Comparison of ENCODE assay signal across 26 cellular contexts in the genomic region with DNA sequence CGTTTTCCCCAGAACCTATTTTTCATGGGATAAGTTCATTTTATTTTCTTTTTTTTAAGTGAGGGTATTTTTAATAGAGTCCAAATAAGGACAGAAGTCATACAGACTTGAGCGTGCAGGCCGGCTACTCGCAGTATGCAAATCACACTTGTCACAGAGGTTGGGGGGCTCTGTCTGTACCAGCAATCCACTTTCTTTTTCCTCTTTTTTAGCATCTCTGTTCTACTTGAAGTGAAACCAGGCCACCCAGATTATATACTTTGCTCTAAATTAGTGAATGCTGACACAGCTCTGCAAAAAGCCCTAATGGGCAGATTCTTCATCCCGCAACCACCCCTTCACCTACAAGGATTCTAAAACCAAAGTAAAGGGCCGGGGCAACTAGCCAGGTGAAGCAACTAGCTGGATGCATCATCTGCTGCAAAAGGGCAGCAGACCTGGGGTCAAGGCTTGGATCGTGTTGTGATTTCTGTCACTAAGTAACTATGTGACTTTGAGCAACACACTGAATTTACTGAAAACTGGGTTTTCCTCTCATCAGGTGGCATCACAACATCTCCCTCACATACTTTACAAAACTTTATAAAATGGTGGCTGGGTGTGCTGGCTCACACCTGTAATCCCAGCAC. TPM values are rescaled to one million over a fixed set of nuclear protein-coding genes. Genes with fewer than 3 reads are reported as not detected.
DNase-seq lines count a peak whose midpoint lies in the region; ATAC-seq, FAIRE-seq and TF ChIP-seq lines count a peak whose summit lies in the region.
"Had no signal": no experiment of that assay in that cellular context is flagged by ENCODE, and none has a peak within 500 bp of the region (broad histone marks: within the 10 kb centered on the region; RNA-seq: fewer than 3 reads in every experiment).

No MANE protein-coding gene starts in this region.

- FAIRE-seq in urothelium cell line (lab: Jason Lieb, UNC): no peak
- FAIRE-seq: endometrium had no signal

- no peaks in the 10 kb centered on the region for H3K79me2 ChIP-seq in PC-9 (ENCODE audit: low read depth)

- no peaks in the 10 kb centered on the region for H3K4me1 ChIP-seq in SJCRH30
- H3K4me1 ChIP-seq in PC-9 (replicated peaks; ENCODE audit: insufficient read depth): no peaks in the 10 kb centered on the region
- H3K4me1 ChIP-seq: left lung, SJSA1 had no signal

- H2AFZ ChIP-seq in PC-9: no peak overlapping the region

- ATAC-seq in GM18909 (IDR thresholded peaks at IDR 0.05; ENCODE audit: poor library complexity, unreplicated experiment) (peak; percentile 65), HG03095 (IDR thresholded peaks at IDR 0.05; ENCODE audit: unreplicated experiment) (peak; percentile 66)
- no peak for ATAC-seq in activated T-helper 17 cell treated with anti-CD3 and anti-CD28 coated beads, Interleukin-2, amount 50 U/mL, for 72 hours (replicated peaks)
- ATAC-seq: left lung; PC-3; stimulated activated memory B cell treated with anti-CD40 and anti-IgM and Interleukin-4, amounts not matched to agents 10 μg/mL and 1 μg/mL and 100 μg/mL, for 72 hours had no signal

- BruUV-seq in PC-9 (replicated peaks; lab: Mats Ljungman, UMichigan): no TSS peak

- H3K27me3 ChIP-seq in SJCRH30 (no peaks in the 10 kb centered on the region), PC-9 (ENCODE audit: insufficient read depth, low read depth) (no peaks in the 10 kb centered on the region)
- H3K27me3 ChIP-seq: left lung, SJSA1 had no signal

- no peak overlapping the region for H3K4me3 Mint-ChIP-seq in activated T-helper 17 cell treated with anti-CD3 and anti-CD28 coated beads, Interleukin-2, amount 50 U/mL, for 72 hours
- H3K4me3 Mint-ChIP-seq: CD14-positive monocyte; stimulated activated memory B cell treated with anti-CD40 and anti-IgM and Interleukin-4, amounts not matched to agents 10 μg/mL and 1 μg/mL and 100 μg/mL, for 72 hours had no signal

- no peak overlapping the region for H3K4me3 ChIP-seq in SJCRH30
- H3K4me3 ChIP-seq in PC-9: no peak overlapping the region
- H3K4me3 ChIP-seq: left lung, SJSA1 had no signal

- POLR2A ChIA-PET in GM10248 (lab: Yijun Ruan, JAX): no interaction called here
- POLR2A ChIA-PET in PC-9 (lab: Charles Lee; ENCODE audit: unreplicated experiment): no interaction called here

- H3K27me3 Mint-ChIP-seq in activated T-helper 17 cell treated with anti-CD3 and anti-CD28 coated beads, Interleukin-2, amount 50 U/mL, for 72 hours: no peaks in the 10 kb centered on the region
- H3K27me3 Mint-ChIP-seq: stimulated activated memory B cell treated with anti-CD40 and anti-IgM and Interleukin-4, amounts not matched to agents 10 μg/mL and 1 μg/mL and 100 μg/mL, for 72 hours had no signal

- intact Hi-C loops in PC-9 (cut with micrococcal nuclease; ENCODE audit: unreplicated experiment): no loop called here

- DNase-seq in GM10248 (ENCODE audit: extremely low spot score): peak; percentile 22
- DNase-seq in activated naive CD4-positive, alpha-beta T cell (lab: John Stamatoyannopoulos, UW): no peak
- DNase-seq in SJCRH30: no peak
- no peak for DNase-seq in PC-9
- no peak for DNase-seq in urothelium cell line (ENCODE audit: low spot score)
- DNase-seq: activated CD8-positive, alpha-beta memory T cell treated with anti-CD3 and anti-CD28 coated beads, Interleukin-2, amount 50 U/mL, for 48 hours; amygdala; cortex of kidney; GF-D8; HCEC 1CT; head of caudate nucleus; left lung; NCI-H69; PC-3; posterior cingulate gyrus; stimulated activated CD4-positive, alpha-beta T cell treated with anti-CD3 and anti-CD28 coated beads, Interleukin-1b, Interleukin-23, amount 100 ng/mL, for 48 hours; T-helper 2 cell; WERI-Rb-1 had no signal

- no peak for TF ChIP-seq CTCF in GM10248 (IDR thresholded peaks at IDR 0.05; ENCODE audit: control extremely low read depth, extremely low read depth, low read depth, missing control alignments)
- TF ChIP-seq CTCF in PC-9 (conservative IDR thresholded peaks at IDR 0.05): no peak

- H3K4me1 Mint-ChIP-seq in activated T-helper 17 cell treated with anti-CD3 and anti-CD28 coated beads, Interleukin-2, amount 50 U/mL, for 72 hours: peaks cover 11% of the 10 kb centered on the region

- H3K27ac ChIP-seq in SJCRH30: no peak overlapping the region
- H3K27ac ChIP-seq in PC-9: no peak overlapping the region
- H3K27ac ChIP-seq: HL-60, left lung, SJSA1, WERI-Rb-1 had no signal

- no peaks in the 10 kb centered on the region for H3K9me2 ChIP-seq in PC-9 (ENCODE audit: insufficient read depth)

- H3K4me2 ChIP-seq in PC-9: no peak overlapping the region

- H3K9me3 ChIP-seq in SJCRH30 (replicated peaks) (no peaks in the 10 kb centered on the region), PC-9 (ENCODE audit: insufficient read depth, low read depth) (no peaks in the 10 kb centered on the region)
- H3K9me3 ChIP-seq: left lung, SJSA1 had no signal

- H3K36me3 ChIP-seq in SJCRH30 (peaks cover 11% of the 10 kb centered on the region; the same call in 1 of the 2 replicates), PC-9 (ENCODE audit: low read depth) (peaks cover 28% of the 10 kb centered on the region)

- CTCF ChIA-PET in GM10248 (lab: Yijun Ruan, JAX) (interaction anchor here (1.3 to 2.6 kb wide), 2 partner anchors 8 kb away, joined by 3 to 21 read pairs; no protein-coding TSS in a partner anchor), PC-9 (lab: Charles Lee) (no interaction called here)

- H3K36me3 Mint-ChIP-seq in activated T-helper 17 cell treated with anti-CD3 and anti-CD28 coated beads, Interleukin-2, amount 50 U/mL, for 72 hours (ENCODE audit: low read depth): peaks cover 99% of the 10 kb centered on the region

- H3F3A ChIP-seq in PC-9 (ENCODE audit: insufficient read depth, low read depth): no peaks in the 10 kb centered on the region

- no peaks in the 10 kb centered on the region for H3K9me3 Mint-ChIP-seq in activated T-helper 17 cell treated with anti-CD3 and anti-CD28 coated beads, Interleukin-2, amount 50 U/mL, for 72 hours
- H3K9me3 Mint-ChIP-seq: CD14-positive monocyte; stimulated activated memory B cell treated with anti-CD40 and anti-IgM and Interleukin-4, amounts not matched to agents 10 μg/mL and 1 μg/mL and 100 μg/mL, for 72 hours had no signal

- H4K20me1 ChIP-seq in PC-9 (ENCODE audit: insufficient read depth): no peaks in the 10 kb centered on the region; the same call in 1 of the 2 replicates

- H3K27ac Mint-ChIP-seq in activated T-helper 17 cell treated with anti-CD3 and anti-CD28 coated beads, Interleukin-2, amount 50 U/mL, for 72 hours: peak overlapping the region; percentile 39
- H3K27ac Mint-ChIP-seq: stimulated activated memory B cell treated with anti-CD40 and anti-IgM and Interleukin-4, amounts not matched to agents 10 μg/mL and 1 μg/mL and 100 μg/mL, for 72 hours had no signal

RNA-seq across cellular contexts. Expression of gene KDSR, which starts 18.4 kb away (rescaled TPM):
- 100 to 1,000 TPM in 1 of 2 donors, 10 to 100 TPM in 1; 94.8 to 140 TPM for total RNA-seq in activated T-helper 17 cell treated with anti-CD3 and anti-CD28 coated beads, Interleukin-2, amount 50 U/mL, for 72 hours
- 13.8 and 15.3 TPM in 2 replicates for total RNA-seq in SJCRH30 (2014; rRNA removed; shearing (Covaris generic))
- 33.8 and 41.7 TPM in 2 replicates for total RNA-seq in PC-9 (2021)

RNA-seq across cellular contexts. Expression of gene BCL2, which starts 29.1 kb away (rescaled TPM):
- 100 to 1,000 TPM in 1 of 2 donors, 10 to 100 TPM in 1; 95.4 to 269 TPM for total RNA-seq in activated T-helper 17 cell treated with anti-CD3 and anti-CD28 coated beads, Interleukin-2, amount 50 U/mL, for 72 hours
- 6.0 and 6.8 TPM in 2 replicates for total RNA-seq in SJCRH30 (2014; rRNA removed; shearing (Covaris generic))
- 2.0 TPM in 2 replicates for total RNA-seq in PC-9 (2021)

Comparison
In these comparisons a context has a peak if more than half of its experiments do, and no peak if none do; other contexts are left out.
1. RNA of gene BCL2, which starts 29.1 kb away (total RNA-seq): 95.4 to 269 TPM in activated T-helper 17 cell treated with anti-CD3 and anti-CD28 coated beads, Interleukin-2, amount 50 U/mL, for 72 hours; 6.0 to 6.8 TPM in SJCRH30 and 2.0 TPM in PC-9; every median in the first group is over 10 times any median in the second.